ENCODE assay signal across 24 cellular contexts in genomic region chr3:89116486-89116885, GRCh38. TPM values are rescaled to one million over a fixed set of nuclear protein-coding genes. Genes with fewer than 3 reads are reported as not detected.
"Had no signal": no experiment of that assay in that cellular context is flagged by ENCODE, and none has a peak within 500 bp of the region (broad histone marks: within the 10 kb centered on the region; RNA-seq: fewer than 3 reads in every experiment).

No MANE protein-coding gene starts in this region.

- H3K36me3 ChIP-seq: gastroesophageal sphincter, lower lobe of right lung, pancreas, tibial nerve, WERI-Rb-1 had no signal

- H3K4me1 ChIP-seq: pancreas had no signal

- H3K4me3 ChIP-seq: gastroesophageal sphincter, lower lobe of right lung, mucosa of descending colon, pancreas, tibial nerve had no signal

- H3K27me3 ChIP-seq: tibial nerve had no signal

- ATAC-seq: activated CD8-positive, alpha-beta T cell treated with anti-CD3 and anti-CD28 coated beads, Interleukin-2, amount 10 ng/mL, durations not matched to agents 7 days and 5 days; gastroesophageal sphincter; left cardiac atrium; lower lobe of right lung; mucosa of descending colon; pancreas; right cardiac atrium; T-cell had no signal

- H3K9me3 ChIP-seq: gastroesophageal sphincter, lower lobe of right lung, mucosa of descending colon, pancreas, tibial nerve had no signal

- H3K27ac ChIP-seq: lower lobe of right lung, pancreas, tibial nerve, WERI-Rb-1 had no signal

- DNase-seq: activated CD4-positive, alpha-beta T cell treated with anti-CD3 and anti-CD28 coated beads for 1 hour; activated CD4-positive, alpha-beta T cell treated with anti-CD3 and anti-CD28 coated beads, Interleukin-2, amount 50 U/mL, for 1 hour; activated CD8-positive, alpha-beta T cell treated with anti-CD3 and anti-CD28 coated beads, Interleukin-2, amount 10 ng/mL, durations not matched to agents 7 days and 5 days; activated naive CD4-positive, alpha-beta T cell treated with Interleukin-2 at 50 U/mL for 16 hours; activated naive CD8-positive, alpha-beta T cell treated with anti-CD3 and anti-CD28 coated beads for 36 hours; caudate nucleus; dermis blood vessel endothelial cell; effector CD8-positive, alpha-beta T cell; erythroblast; head of caudate nucleus; left cardiac atrium; lower lobe of right lung; mesendoderm; mucosa of descending colon; nephron progenitor cell; pancreas; right cardiac atrium; stimulated activated CD4-positive, alpha-beta T cell treated with anti-CD3 and anti-CD28 coated beads, Interleukin-1b, Interleukin-23, amount 100 ng/mL, for 48 hours; T-cell; WERI-Rb-1 had no signal

RNA-seq across cellular contexts. Expression of gene EPHA3, which starts 9.1 kb away (rescaled TPM):
- total RNA-seq: activated T-helper 2 cell treated with anti-CD3 and anti-CD28 coated beads, Interferon-gamma antibody, Interleukin-2, Interleukin-4, amounts not matched to agents 10 μg/mL and 5 μg/mL and 100 μg/mL, durations not matched to agents 14 hours and 24 hours and 36 hours; dermis blood vessel endothelial cell; pulmonary artery endothelial cell; T-cell had no signal
